Comparison of ENCODE assay signal across 11 cellular contexts in genomic region chr3:110344897-110345767, GRCh38.
DNase-seq lines count a peak whose midpoint lies in the region; ATAC-seq and TF ChIP-seq lines count a peak whose summit lies in the region.
"Had no signal": no experiment of that assay in that cellular context is flagged by ENCODE, and none has a peak within 500 bp of the region (broad histone marks: within the 10 kb centered on the region; RNA-seq: fewer than 3 reads in every experiment).

No MANE protein-coding gene starts in this region.

- H3K4me3 ChIP-seq in left lung (no peak overlapping the region), PC-9 (no peak overlapping the region)
- H3K4me3 ChIP-seq: gastroesophageal sphincter had no signal

- H3K9me3 Mint-ChIP-seq in stimulated activated naive B cell treated with anti-CD40 and anti-IgM and Interleukin-4, amounts not matched to agents 10 μg/mL and 1 μg/mL and 100 μg/mL, for 72 hours: no peaks in the 10 kb centered on the region
- H3K9me3 Mint-ChIP-seq: activated T-helper 2 cell treated with anti-CD3 and anti-CD28 coated beads, Interferon-gamma antibody, Interleukin-2, Interleukin-4, amounts not matched to agents 10 μg/mL and 5 μg/mL and 100 μg/mL, durations not matched to agents 14 hours and 24 hours and 36 hours had no signal

- no peak overlapping the region for H2AFZ ChIP-seq in PC-9

- H3K4me1 ChIP-seq in left lung (no peaks in the 10 kb centered on the region), PC-9 (replicated peaks; ENCODE audit: insufficient read depth) (no peaks in the 10 kb centered on the region)
- H3K4me1 ChIP-seq: gastroesophageal sphincter had no signal

- no peaks in the 10 kb centered on the region for H4K20me1 ChIP-seq in PC-9 (ENCODE audit: insufficient read depth)

- H3K4me2 ChIP-seq in PC-9: no peak overlapping the region

- TF ChIP-seq CTCF in left lung (IDR thresholded peaks at IDR 0.05) (no peak), PC-9 (conservative IDR thresholded peaks at IDR 0.05) (no peak)

- intact Hi-C loops in left lung (cut with DNase I): no loop called here
- intact Hi-C loops in PC-9 (cut with micrococcal nuclease; ENCODE audit: unreplicated experiment): no loop called here

- peaks cover 5% of the 10 kb centered on the region for H3K27me3 Mint-ChIP-seq in T-helper 17 cell
- no peaks in the 10 kb centered on the region for H3K27me3 Mint-ChIP-seq in stimulated activated naive B cell treated with anti-CD40 and anti-IgM and Interleukin-4, amounts not matched to agents 10 μg/mL and 1 μg/mL and 100 μg/mL, for 72 hours

- POLR2A ChIA-PET in PC-9 (lab: Charles Lee; ENCODE audit: unreplicated experiment): no interaction called here

- H3F3A ChIP-seq in PC-9 (ENCODE audit: insufficient read depth, low read depth): no peaks in the 10 kb centered on the region

- H3K4me3 Mint-ChIP-seq in T-helper 17 cell: no peak overlapping the region
- H3K4me3 Mint-ChIP-seq in stimulated activated naive B cell treated with anti-CD40 and anti-IgM and Interleukin-4, amounts not matched to agents 10 μg/mL and 1 μg/mL and 100 μg/mL, for 72 hours: no peak overlapping the region
- H3K4me3 Mint-ChIP-seq: CD14-positive monocyte had no signal

- no peaks in the 10 kb centered on the region for H3K27me3 ChIP-seq in left lung
- no peaks in the 10 kb centered on the region for H3K27me3 ChIP-seq in PC-9 (ENCODE audit: insufficient read depth, low read depth)
- H3K27me3 ChIP-seq: gastroesophageal sphincter had no signal

- H3K36me3 ChIP-seq in left lung: no peaks in the 10 kb centered on the region
- no peaks in the 10 kb centered on the region for H3K36me3 ChIP-seq in PC-9 (ENCODE audit: low read depth)
- H3K36me3 ChIP-seq: gastroesophageal sphincter had no signal

- no peak overlapping the region for H3K27ac Mint-ChIP-seq in T-helper 17 cell
- H3K27ac Mint-ChIP-seq in stimulated activated naive B cell treated with anti-CD40 and anti-IgM and Interleukin-4, amounts not matched to agents 10 μg/mL and 1 μg/mL and 100 μg/mL, for 72 hours: no peak overlapping the region
- H3K27ac Mint-ChIP-seq: activated T-helper 2 cell treated with anti-CD3 and anti-CD28 coated beads, Interferon-gamma antibody, Interleukin-2, Interleukin-4, amounts not matched to agents 10 μg/mL and 5 μg/mL and 100 μg/mL, durations not matched to agents 14 hours and 24 hours and 36 hours; CD14-positive monocyte had no signal

- H3K9me3 ChIP-seq in left lung (no peaks in the 10 kb centered on the region), T-helper 17 cell (ENCODE audit: control insufficient read depth, low read length, poor library complexity, severe bottlenecking) (no peaks in the 10 kb centered on the region), PC-9 (ENCODE audit: insufficient read depth, low read depth) (no peaks in the 10 kb centered on the region; the same call in 1 of the 2 replicates)
- H3K9me3 ChIP-seq: gastroesophageal sphincter had no signal

- no peaks in the 10 kb centered on the region for H3K79me2 ChIP-seq in PC-9 (ENCODE audit: low read depth)

- H3K27ac ChIP-seq in left lung: peak overlapping the region in 1 of 2 donors; percentile 19
- H3K27ac ChIP-seq in PC-9: no peak overlapping the region
- H3K27ac ChIP-seq: gastroesophageal sphincter had no signal

- no peaks in the 10 kb centered on the region for H3K9me2 ChIP-seq in PC-9 (ENCODE audit: insufficient read depth)

- DNase-seq in HT-29 (ENCODE audit: low spot score) (peak; percentile 60), left lung (no peak), T-helper 17 cell (no peak), PC-9 (no peak), SHP77 treated with DMSO at 0.1 percent for 48 hours (lab: John Stamatoyannopoulos, UW) (no peak)
- no peak for DNase-seq in stimulated activated naive B cell treated with anti-CD40 and anti-IgM and Interleukin-4, amounts not matched to agents 10 μg/mL and 1 μg/mL and 100 μg/mL, for 72 hours

- BruUV-seq in PC-9 (replicated peaks; lab: Mats Ljungman, UMichigan): no TSS peak

- H3K36me3 Mint-ChIP-seq in T-helper 17 cell (ENCODE audit: low read depth): no peaks in the 10 kb centered on the region
- H3K36me3 Mint-ChIP-seq in stimulated activated naive B cell treated with anti-CD40 and anti-IgM and Interleukin-4, amounts not matched to agents 10 μg/mL and 1 μg/mL and 100 μg/mL, for 72 hours: no peaks in the 10 kb centered on the region
- H3K36me3 Mint-ChIP-seq: CD14-positive monocyte had no signal

- CTCF ChIA-PET in PC-9 (lab: Charles Lee): no interaction called here

- H3K4me1 Mint-ChIP-seq in T-helper 17 cell: no peaks in the 10 kb centered on the region
- no peaks in the 10 kb centered on the region for H3K4me1 Mint-ChIP-seq in stimulated activated naive B cell treated with anti-CD40 and anti-IgM and Interleukin-4, amounts not matched to agents 10 μg/mL and 1 μg/mL and 100 μg/mL, for 72 hours
- H3K4me1 Mint-ChIP-seq: CD14-positive monocyte had no signal

- ATAC-seq in GM18861 (IDR thresholded peaks at IDR 0.05; ENCODE audit: unreplicated experiment): peak; percentile 38
- ATAC-seq in HG02610 (IDR thresholded peaks at IDR 0.05; ENCODE audit: unreplicated experiment): peak; percentile 42
- ATAC-seq in left lung: peak; percentile 81
- ATAC-seq in T-helper 17 cell: no peak
- ATAC-seq in stimulated activated naive B cell treated with anti-CD40 and anti-IgM and Interleukin-4, amounts not matched to agents 10 μg/mL and 1 μg/mL and 100 μg/mL, for 72 hours (replicated peaks): no peak
- ATAC-seq: gastroesophageal sphincter had no signal

Comparison
In these comparisons a context has a peak if more than half of its experiments do, and no peak if none do; other contexts are left out.
1. ATAC-seq: peak in GM18861 (single experiment), HG02610 (single experiment) and left lung (single experiment); none in T-helper 17 cell (single experiment) and stimulated activated naive B cell treated with anti-CD40 and anti-IgM and Interleukin-4, amounts not matched to agents 10 μg/mL and 1 μg/mL and 100 μg/mL, for 72 hours (0 of 2).